In the genomic region with DNA sequence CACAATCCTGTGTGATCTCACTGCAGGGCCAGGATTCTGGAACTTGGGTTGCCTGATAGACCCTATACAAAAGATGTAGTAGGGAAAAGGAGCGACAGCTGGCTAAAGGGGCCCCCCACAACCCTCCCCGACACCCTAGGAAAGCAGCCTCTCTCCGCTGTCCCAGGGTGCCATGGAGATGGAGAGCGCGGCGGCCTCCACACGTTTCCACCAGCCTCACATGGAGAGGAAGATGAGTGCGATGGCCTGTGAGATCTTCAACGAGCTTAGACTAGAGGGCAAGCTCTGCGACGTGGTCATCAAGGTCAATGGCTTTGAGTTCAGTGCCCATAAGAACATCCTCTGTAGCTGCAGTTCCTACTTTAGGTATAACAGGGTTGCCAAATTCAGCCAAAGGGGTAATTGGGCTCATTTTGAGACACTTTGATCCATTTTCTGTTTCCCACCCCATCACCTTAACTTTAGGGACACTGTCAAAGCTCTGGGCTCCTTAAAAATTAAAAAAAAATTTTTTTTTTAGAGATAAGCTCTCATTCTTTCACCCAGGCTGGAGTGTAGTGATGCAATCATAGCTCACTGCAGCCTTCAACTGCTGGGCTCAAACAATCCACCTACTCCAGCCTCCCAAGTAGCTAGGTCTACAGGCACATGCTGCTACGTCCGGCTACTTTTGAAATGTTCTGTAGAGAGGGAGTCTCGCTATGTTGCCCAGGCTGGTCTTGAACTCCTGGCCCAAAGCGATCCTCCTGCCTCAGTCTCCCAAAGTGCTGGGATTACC, we compare ENCODE assay signal across 9 cellular contexts. TPM values are rescaled to one million over a fixed set of nuclear protein-coding genes. Genes with fewer than 3 reads are reported as not detected.
DNase-seq lines count a peak whose midpoint lies in the region; ATAC-seq and TF ChIP-seq lines count a peak whose summit lies in the region.
"Had no signal": no experiment of that assay in that cellular context is flagged by ENCODE, and none has a peak within 500 bp of the region (broad histone marks: within the 10 kb centered on the region; RNA-seq: fewer than 3 reads in every experiment).

KLHL10 (plus strand) TSS at position 65 of the 778 bp plus-strand sequence; CDS start at position 173, 108 bp downstream.

- peak within 1 kb of the TSS; percentile 50 for H3K9ac ChIP-seq in Karpas-422 (ENCODE audit: low read length)
- H3K9ac ChIP-seq in neural progenitor cell = no peak within 1 kb of the TSS

- no peak for DNase-seq in Karpas-422
- no peak for DNase-seq in coronary artery (ENCODE audit: low spot score)
- DNase-seq in neural progenitor cell (ENCODE audit: low spot score) = no peak
- no peak for DNase-seq in NCI-H187 (lab: John Stamatoyannopoulos, UW)
- DNase-seq in NCI-H187 treated with DMSO at 0.1 percent for 48 hours (lab: John Stamatoyannopoulos, UW) = no peak
- DNase-seq: left ventricle myocardium superior had no signal

- H3K27me3 ChIP-seq in Karpas-422 (ENCODE audit: low read length) = no peaks in the 10 kb centered on the region
- peaks cover 14% of the 10 kb centered on the region for H3K27me3 ChIP-seq in neural progenitor cell

- H3K36me3 ChIP-seq in Karpas-422 (ENCODE audit: insufficient read depth, low read length) = no peaks in the 10 kb centered on the region
- no peaks in the 10 kb centered on the region for H3K36me3 ChIP-seq in neural progenitor cell

- no peaks in the 10 kb centered on the region for H3F3A ChIP-seq in neural progenitor cell (ENCODE audit: low read depth)

- no peak for TF ChIP-seq CTCF in C4-2B (conservative IDR thresholded peaks at IDR 0.05)
- TF ChIP-seq CTCF in coronary artery (IDR thresholded peaks at IDR 0.05) = no peak
- TF ChIP-seq CTCF in neural progenitor cell (IDR thresholded peaks at IDR 0.05) = no peak

- H3K36me3 Mint-ChIP-seq in neural progenitor cell = peaks cover 10% of the 10 kb centered on the region

- H3K4me3 ChIP-seq in Karpas-422 (ENCODE audit: low read length) = peak within 1 kb of the TSS; percentile 80; the same call in 1 of the 2 replicates
- H3K4me3 ChIP-seq in coronary artery = peak within 1 kb of the TSS; percentile 93
- H3K4me3 ChIP-seq in neural progenitor cell = no peak within 1 kb of the TSS

- H3K9me2 ChIP-seq in Karpas-422 (replicated peaks; ENCODE audit: insufficient read depth, low read length) = no peaks in the 10 kb centered on the region

- H3K4me1 ChIP-seq in Karpas-422 (ENCODE audit: low read length) (peaks cover 18% of the 10 kb centered on the region), neural progenitor cell (peaks cover 7% of the 10 kb centered on the region)

- H3K79me2 ChIP-seq in Karpas-422 (ENCODE audit: low read length) = no peaks in the 10 kb centered on the region
- H3K79me2 ChIP-seq in neural progenitor cell (ENCODE audit: low read depth) = peaks cover 18% of the 10 kb centered on the region

- H4K20me1 ChIP-seq in Karpas-422 (ENCODE audit: insufficient read depth, low read depth, low read length) (no peaks in the 10 kb centered on the region), neural progenitor cell (ENCODE audit: low read depth) (peaks cover 17% of the 10 kb centered on the region)

- no peak within 1 kb of the TSS for H3K27ac Mint-ChIP-seq in neural progenitor cell

- H3K27me3 Mint-ChIP-seq in neural progenitor cell (ENCODE audit: insufficient read depth, low read depth) = peaks cover 4% of the 10 kb centered on the region

- H3K9me3 ChIP-seq in Karpas-422 (ENCODE audit: low read length) (no peaks in the 10 kb centered on the region), neural progenitor cell (ENCODE audit: low read depth) (no peaks in the 10 kb centered on the region)

- peaks cover 12% of the 10 kb centered on the region for H3K4me1 Mint-ChIP-seq in neural progenitor cell

- H3K9me3 Mint-ChIP-seq in neural progenitor cell = no peaks in the 10 kb centered on the region

- peak within 1 kb of the TSS; percentile 91 for H3K27ac ChIP-seq in C4-2B
- no peak within 1 kb of the TSS for H3K27ac ChIP-seq in Karpas-422 (ENCODE audit: low read length)
- H3K27ac ChIP-seq in coronary artery = peak within 1 kb of the TSS; percentile 78 to 88
- H3K27ac ChIP-seq in neural progenitor cell = no peak within 1 kb of the TSS

- H3K4me2 ChIP-seq in Karpas-422 (ENCODE audit: low read depth, low read length, poor library complexity, severe bottlenecking) (peak within 1 kb of the TSS; percentile 63), neural progenitor cell (peak within 1 kb of the TSS; percentile 99)

- H2AFZ ChIP-seq in Karpas-422 (ENCODE audit: low read length) (peak within 1 kb of the TSS; percentile 79; the same call in 1 of the 2 replicates), neural progenitor cell (replicated peaks) (peak within 1 kb of the TSS; percentile 98)

- peak within 1 kb of the TSS; percentile 90 for H3K4me3 Mint-ChIP-seq in neural progenitor cell

- ATAC-seq in HG03432 (IDR thresholded peaks at IDR 0.05; ENCODE audit: unreplicated experiment) (no peak), HG02610 (IDR thresholded peaks at IDR 0.05; ENCODE audit: unreplicated experiment) (no peak)
- ATAC-seq: left ventricle myocardium superior had no signal

RNA-seq across cellular contexts. Expression of gene KLHL10, which starts in this region (rescaled TPM):
- 0.29 TPM in 1 of 2 replicates, not detected in the other for total RNA-seq in Karpas-422 (2014; rRNA removed; shearing (Covaris generic); ENCODE audit: low replicate concordance)
- total RNA-seq in neural progenitor cell (ENCODE audit: low replicate concordance) = 0.65 TPM in 1 of 2 replicates, not detected in the other

Comparison
In these comparisons a context has a peak if more than half of its experiments do, and no peak if none do; other contexts are left out.
1. H3K27ac ChIP-seq: peak in C4-2B (single experiment) and coronary artery (2 of 2); none in Karpas-422 (single experiment) and neural progenitor cell (single experiment).